Comparison of ENCODE assay signal across 8 cellular contexts in genomic region chr9:128723352-128723865, GRCh38. TPM values are rescaled to one million over a fixed set of nuclear protein-coding genes. Genes with fewer than 3 reads are reported as not detected.
DNase-seq lines count a peak whose midpoint lies in the region; ATAC-seq and TF ChIP-seq lines count a peak whose summit lies in the region.

No MANE protein-coding gene starts in this region.

- peak overlapping the region; percentile 86 for H3K4me3 Mint-ChIP-seq in mesothelial cell of epicardium

- H3K9me3 Mint-ChIP-seq in mesothelial cell of epicardium, result no peaks in the 10 kb centered on the region

- H3K27me3 ChIP-seq in HL-60 (ENCODE audit: insufficient read depth, poor library complexity, severe bottlenecking) (no peaks in the 10 kb centered on the region), breast epithelium (no peaks in the 10 kb centered on the region)

- H3K9me3 ChIP-seq in breast epithelium, result no peaks in the 10 kb centered on the region

- TF ChIP-seq POLR2A in breast epithelium (IDR thresholded peaks at IDR 0.05), result no peak

- H3K27ac Mint-ChIP-seq in mesothelial cell of epicardium, result peak overlapping the region; percentile 65

- H3K4me1 ChIP-seq in breast epithelium, result peaks cover 0 to 9% of the 10 kb centered on the region in 2 donors

- peak overlapping the region; percentile 77 for H3K27ac ChIP-seq in HL-60 (replicated peaks)
- peak overlapping the region; percentile 73 to 88 for H3K27ac ChIP-seq in breast epithelium

- TF ChIP-seq CTCF in HL-60 (IDR thresholded peaks at IDR 0.05; ENCODE audit: insufficient read depth, low read length), result no peak
- TF ChIP-seq CTCF in breast epithelium (IDR thresholded peaks at IDR 0.05), result no peak
- no peak for TF ChIP-seq CTCF in mesothelial cell of epicardium (IDR thresholded peaks at IDR 0.05; ENCODE audit: unreplicated experiment)

- H3K36me3 ChIP-seq in breast epithelium, result no peaks in the 10 kb centered on the region

- ATAC-seq in GM18511 (IDR thresholded peaks at IDR 0.05; ENCODE audit: unreplicated experiment), result no peak

- H3K36me3 Mint-ChIP-seq in mesothelial cell of epicardium, result no peaks in the 10 kb centered on the region

- no peaks in the 10 kb centered on the region for H3K27me3 Mint-ChIP-seq in mesothelial cell of epicardium (ENCODE audit: low read depth)

- H3K4me3 ChIP-seq in HL-60 (replicated peaks; ENCODE audit: insufficient read depth, low read length), result peak overlapping the region; percentile 63
- H3K4me3 ChIP-seq in breast epithelium, result peak overlapping the region; percentile 56 to 79 (median 74)

- H3K4me1 Mint-ChIP-seq in mesothelial cell of epicardium, result peaks cover 23% of the 10 kb centered on the region

- intact Hi-C loops in breast epithelium (cut with DNase I; ENCODE audit: low total_unique reads), result no loop called here

- peak; percentile 35 for DNase-seq in A172 (ENCODE audit: low spot score)
- DNase-seq in HL-60 (ENCODE audit: low read depth in 1 of 2, low spot score in 1 of 2), result no peak
- no peak for DNase-seq in breast epithelium (ENCODE audit: low spot score in 2 of 2)
- DNase-seq in mesothelial cell of epicardium (ENCODE audit: low spot score in 2 of 2, unreplicated experiment in 2 of 2), result no peak
- DNase-seq in NCI-H1048 (lab: John Stamatoyannopoulos, UW), result no peak
- DNase-seq in DMS53 treated with DMSO at 0.1 percent for 48 hours (lab: John Stamatoyannopoulos, UW; ENCODE audit: unreplicated experiment), result no peak
- no peak for DNase-seq in central memory CD4-positive, alpha-beta T cell

RNA-seq across cellular contexts. Expression of gene ZDHHC12, which starts 0.5 kb away (rescaled TPM):
- 153 and 193 TPM in 2 replicates for total RNA-seq in A172 (2014; rRNA removed; shearing (Covaris generic))
- total RNA-seq in breast epithelium (10 to 100 TPM; 15.7 to 33.7 (median 30.2) TPM), mesothelial cell of epicardium (20.7 to 22.6 TPM (median 21.6 TPM) in 3 replicates)

RNA-seq across cellular contexts. Expression of gene PKN3, which starts 21.1 kb away (rescaled TPM):
- 16.6 and 18.1 TPM in 2 replicates for total RNA-seq in A172 (2014; rRNA removed; shearing (Covaris generic))
- 1 to 10 TPM; 2.6 to 8.5 (median 7.0) TPM for total RNA-seq in breast epithelium
- 5.2 to 6.6 TPM (median 5.9 TPM) in 3 replicates for total RNA-seq in mesothelial cell of epicardium

RNA-seq across cellular contexts. Expression of gene SET, which starts 34.4 kb away (rescaled TPM):
- 1,187 and 1,647 TPM in 2 replicates for total RNA-seq in A172 (2014; rRNA removed; shearing (Covaris generic))
- total RNA-seq in breast epithelium (100 to 1,000 TPM; 142 to 168 (median 158) TPM), mesothelial cell of epicardium (443 to 471 TPM (median 467 TPM) in 3 replicates)

RNA-seq across cellular contexts. Expression of gene ZER1, which starts 48.3 kb away (rescaled TPM):
- total RNA-seq in A172 (2014; rRNA removed; shearing (Covaris generic)), result 14.8 and 29.1 TPM in 2 replicates
- total RNA-seq in breast epithelium (10 to 100 TPM; 31.2 to 42.9 (median 34.1) TPM), mesothelial cell of epicardium (37.2 to 39.0 TPM (median 38.7 TPM) in 3 replicates)
